ENCODE assay signal across 8 cellular contexts in genomic region chr10:115093776-115094361, GRCh38. TPM values are rescaled to one million over a fixed set of nuclear protein-coding genes. Genes with fewer than 3 reads are reported as not detected.
DNase-seq lines count a peak whose midpoint lies in the region; ATAC-seq lines count a peak whose summit lies in the region.

No MANE protein-coding gene starts in this region.

- peak; percentile 56 for ATAC-seq in GM19351 (IDR thresholded peaks at IDR 0.05; ENCODE audit: unreplicated experiment)
- peak; percentile 44 for ATAC-seq in HG03342 (IDR thresholded peaks at IDR 0.05; ENCODE audit: unreplicated experiment)
- peak; percentile 47 for ATAC-seq in Right ventricle myocardium superior (ENCODE audit: poor library complexity)

- no peak overlapping the region for H3K9ac ChIP-seq in rectal smooth muscle tissue (ENCODE audit: low read length)

- H3K27me3 ChIP-seq in rectal smooth muscle tissue (ENCODE audit: control insufficient read depth, insufficient read depth, low read length) = peaks cover 2% of the 10 kb centered on the region

- peaks cover 3% of the 10 kb centered on the region for H3K4me1 ChIP-seq in rectal smooth muscle tissue (ENCODE audit: control insufficient read depth, insufficient read depth, low read length)

- no peaks in the 10 kb centered on the region for H3K36me3 ChIP-seq in rectal smooth muscle tissue (ENCODE audit: control insufficient read depth, insufficient read depth, low read length)

- peak overlapping the region; percentile 74 for H3K4me3 ChIP-seq in rectal smooth muscle tissue (ENCODE audit: low read length)

- DNase-seq in DMS53 (lab: John Stamatoyannopoulos, UW) = peak; percentile 78
- DNase-seq in activated CD4-positive, alpha-beta T cell treated with anti-CD3 and anti-CD28 coated beads, Interleukin-2, amount 50 U/mL, for 48 hours = peak; percentile 8 to 14
- no peak for DNase-seq in Right ventricle myocardium superior
- no peak for DNase-seq in cerebellar cortex (ENCODE audit: low spot score)
- DNase-seq in middle frontal gyrus (ENCODE audit: extremely low spot score, low spot score) = no peak

- intact Hi-C loops in Right ventricle myocardium superior (cut with DNase I) = no loop called here

- H3K27ac ChIP-seq in rectal smooth muscle tissue (ENCODE audit: low read depth, low read length) = peak overlapping the region; percentile 79

RNA-seq across cellular contexts. Expression of gene ATRNL1, which starts 0.7 kb away (rescaled TPM):
- 0.38 TPM for total RNA-seq in Right ventricle myocardium superior

Comparison
In these comparisons a context has a peak if more than half of its experiments do, and no peak if none do; other contexts are left out.
1. DNase-seq: peak in DMS53 (single experiment) and activated CD4-positive, alpha-beta T cell treated with anti-CD3 and anti-CD28 coated beads, Interleukin-2, amount 50 U/mL, for 48 hours (2 of 2); none in Right ventricle myocardium superior (single experiment), cerebellar cortex (single experiment) and middle frontal gyrus (single experiment).
2. Peak in every context shown above with its lines, with median percentiles within 50 percentile points of each other: ATAC-seq.